11 cellular contexts compared by ENCODE assay signal in the genomic region with DNA sequence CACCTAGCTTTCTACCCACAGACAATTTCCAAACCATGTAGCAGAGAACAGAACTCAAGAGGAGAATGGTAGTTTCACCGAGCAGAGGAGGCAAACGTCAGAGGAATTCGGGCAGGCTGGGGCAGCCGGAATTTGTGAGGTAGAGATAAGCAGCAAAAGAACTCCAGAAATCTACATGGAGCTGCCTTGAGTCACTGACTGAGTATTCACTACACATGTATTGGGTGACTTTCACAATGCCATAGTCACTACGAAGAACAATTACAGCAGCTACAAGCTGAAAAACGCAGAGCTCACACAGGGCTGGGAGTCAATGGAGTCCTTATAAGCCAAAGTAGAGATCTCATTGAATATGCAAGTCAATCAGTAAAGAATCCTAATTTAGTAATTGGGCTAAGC. TPM values are rescaled to one million over a fixed set of nuclear protein-coding genes. Genes with fewer than 3 reads are reported as not detected.
A peak's percentile ranks its signal among the peaks of the same experiment; 100 is the strongest.
DNase-seq lines count a peak whose midpoint lies in the region; ATAC-seq and TF ChIP-seq lines count a peak whose summit lies in the region.
"Had no signal": no experiment of that assay in that cellular context is flagged by ENCODE, and none has a peak within 500 bp of the region (broad histone marks: within the 10 kb centered on the region; RNA-seq: fewer than 3 reads in every experiment).

No MANE protein-coding gene starts in this region.

- H3K27me3 ChIP-seq in BE2C = no peaks in the 10 kb centered on the region
- H3K27me3 ChIP-seq: BLaER1, gastroesophageal sphincter, vagina had no signal

- DNase-seq in activated T-cell treated with anti-CD3 and anti-CD28 coated beads, Interleukin-2, amount 50 U/mL, for 24 hours = no peak
- no peak for DNase-seq in activated T-cell treated with anti-CD3 and anti-CD28 coated beads, Interleukin-2, amount 50 U/mL, for 48 hours
- DNase-seq in T47D (ENCODE audit: low read depth in 1 of 2, low spot score in 1 of 2) (peak; percentile 17 to 56), inferior parietal cortex (ENCODE audit: extremely low spot score) (peak; percentile 47), type B pancreatic cell (ENCODE audit: extremely low spot score, unreplicated experiment) (no peak), BE2C (no peak), GM13977 (ENCODE audit: low spot score) (no peak)

- H3K4me1 Mint-ChIP-seq in activated T-cell treated with anti-CD3 and anti-CD28 coated beads, Interleukin-2, amount 50 U/mL, for 24 hours (ENCODE audit: low read depth) = peaks cover 61% of the 10 kb centered on the region
- H3K4me1 Mint-ChIP-seq in type B pancreatic cell (ENCODE audit: unreplicated experiment) = peaks cover 14% of the 10 kb centered on the region

- H3K36me3 ChIP-seq in BE2C = no peaks in the 10 kb centered on the region; the same call in 1 of the 2 replicates
- H3K36me3 ChIP-seq: vagina had no signal

- H3K9me3 Mint-ChIP-seq in activated T-cell treated with anti-CD3 and anti-CD28 coated beads, Interleukin-2, amount 50 U/mL, for 24 hours = no peaks in the 10 kb centered on the region
- H3K9me3 Mint-ChIP-seq in type B pancreatic cell = no peaks in the 10 kb centered on the region

- peaks cover 75% of the 10 kb centered on the region for H3K36me3 Mint-ChIP-seq in activated T-cell treated with anti-CD3 and anti-CD28 coated beads, Interleukin-2, amount 50 U/mL, for 24 hours (ENCODE audit: low read depth)
- peaks cover 10% of the 10 kb centered on the region for H3K36me3 Mint-ChIP-seq in type B pancreatic cell

- in situ Hi-C loops in T47D (cut with HindIII; ENCODE audit: low pct_unique_long_range_greater_than_20kb, low sequenced_read_pairs) (no loop called here), GM13977 (cut with MboI; ENCODE audit: low pct_unique_long_range_greater_than_20kb, low sequenced_read_pairs, unreplicated experiment) (no loop called here)

- TF ChIP-seq CTCF in type B pancreatic cell (conservative IDR thresholded peaks at IDR 0.05) = no peak
- TF ChIP-seq CTCF in BE2C (IDR thresholded peaks at IDR 0.05; ENCODE audit: low read depth, low read length) = no peak
- no peak for TF ChIP-seq CTCF in GM13977 (IDR thresholded peaks at IDR 0.05; ENCODE audit: extremely low read depth, insufficient read depth, missing control alignments)

- H3K4me1 ChIP-seq in BE2C = no peaks in the 10 kb centered on the region
- H3K4me1 ChIP-seq: vagina had no signal

- peak overlapping the region; percentile 23 for H3K27ac Mint-ChIP-seq in activated T-cell treated with anti-CD3 and anti-CD28 coated beads, Interleukin-2, amount 50 U/mL, for 24 hours
- peak overlapping the region; percentile 38 for H3K27ac Mint-ChIP-seq in type B pancreatic cell

- H3K9me3 ChIP-seq in BE2C = no peaks in the 10 kb centered on the region
- H3K9me3 ChIP-seq: BLaER1, gastroesophageal sphincter, vagina had no signal

- H3K4me3 ChIP-seq in BE2C (ENCODE audit: low read depth, low read length) = no peak overlapping the region
- H3K4me3 ChIP-seq: BLaER1, gastroesophageal sphincter, vagina had no signal

- no peak overlapping the region for H3K4me3 Mint-ChIP-seq in activated T-cell treated with anti-CD3 and anti-CD28 coated beads, Interleukin-2, amount 50 U/mL, for 24 hours
- H3K4me3 Mint-ChIP-seq in type B pancreatic cell = no peak overlapping the region

- no peaks in the 10 kb centered on the region for H3K27me3 Mint-ChIP-seq in activated T-cell treated with anti-CD3 and anti-CD28 coated beads, Interleukin-2, amount 50 U/mL, for 24 hours
- H3K27me3 Mint-ChIP-seq in type B pancreatic cell = no peaks in the 10 kb centered on the region

- no peak for ATAC-seq in GM18520 (IDR thresholded peaks at IDR 0.05; ENCODE audit: unreplicated experiment)
- ATAC-seq: gastroesophageal sphincter had no signal

RNA-seq across cellular contexts. Expression of gene CMC2, which starts 13.4 kb away (rescaled TPM):
- total RNA-seq in type B pancreatic cell (ENCODE audit: low replicate concordance) = 53.2 and 59.8 TPM in 2 replicates
- polyA plus RNA-seq in BE2C (2012; ENCODE audit: insufficient read depth, insufficient read length, low read depth) = 65.0 TPM

RNA-seq across cellular contexts. Expression of gene CENPN, which starts 13.7 kb away (rescaled TPM):
- total RNA-seq in type B pancreatic cell (ENCODE audit: low replicate concordance) = 19.4 and 31.0 TPM in 2 replicates
- 11.8 TPM for polyA plus RNA-seq in BE2C (2012; ENCODE audit: insufficient read depth, insufficient read length, low read depth)

RNA-seq across cellular contexts. Expression of gene ATMIN, which starts 42.4 kb away (rescaled TPM):
- total RNA-seq in type B pancreatic cell (ENCODE audit: low replicate concordance) = 47.0 and 61.7 TPM in 2 replicates
- 27.6 TPM for polyA plus RNA-seq in BE2C (2012; ENCODE audit: insufficient read depth, insufficient read length, low read depth)

Comparison
In these comparisons a context has a peak if more than half of its experiments do, and no peak if none do; other contexts are left out.
1. DNase-seq: peak in T47D (2 of 2) and inferior parietal cortex (single experiment); none in activated T-cell treated with anti-CD3 and anti-CD28 coated beads, Interleukin-2, amount 50 U/mL, for 24 hours (single experiment), activated T-cell treated with anti-CD3 and anti-CD28 coated beads, Interleukin-2, amount 50 U/mL, for 48 hours (0 of 2), type B pancreatic cell (single experiment), BE2C (single experiment) and GM13977 (single experiment).